Comparison of ENCODE assay signal across 8 cellular contexts in genomic region chr5:129460951-129461815, GRCh38. TPM values are rescaled to one million over a fixed set of nuclear protein-coding genes. Genes with fewer than 3 reads are reported as not detected.
DNase-seq lines count a peak whose midpoint lies in the region; ATAC-seq and TF ChIP-seq lines count a peak whose summit lies in the region.

No MANE protein-coding gene starts in this region.

- H3K9me3 ChIP-seq in ascending aorta (no peaks in the 10 kb centered on the region), iPS-18a (ENCODE audit: control insufficient read depth, low read depth, low read length) (no peaks in the 10 kb centered on the region), smooth muscle cell (replicated peaks; ENCODE audit: low read depth) (no peaks in the 10 kb centered on the region), OCI-LY7 (ENCODE audit: low read length) (no peaks in the 10 kb centered on the region)

- peak; percentile 57 for ATAC-seq in Right ventricle myocardium inferior

- H3K79me2 ChIP-seq in smooth muscle cell (ENCODE audit: low read depth): peaks cover 30% of the 10 kb centered on the region
- no peaks in the 10 kb centered on the region for H3K79me2 ChIP-seq in OCI-LY7 (ENCODE audit: insufficient read depth, low read depth, low read length)

- TF ChIP-seq CTCF in ascending aorta (IDR thresholded peaks at IDR 0.05) (peak in 1 of 3 experiments; percentile 18), smooth muscle cell (IDR thresholded peaks at IDR 0.05; ENCODE audit: borderline replicate concordance, insufficient read depth, poor library complexity, severe bottlenecking) (peak; percentile 37), OCI-LY7 (conservative IDR thresholded peaks at IDR 0.05; ENCODE audit: low read length) (no peak)

- no peak overlapping the region for H3K27ac ChIP-seq in ascending aorta
- peak overlapping the region; percentile 80 for H3K27ac ChIP-seq in iPS-18a (ENCODE audit: low read length)
- H3K27ac ChIP-seq in smooth muscle cell (ENCODE audit: low read depth): no peak overlapping the region
- H3K27ac ChIP-seq in OCI-LY7 (ENCODE audit: low read depth, low read length, poor library complexity, severe bottlenecking): no peak overlapping the region

- H4K20me1 ChIP-seq in smooth muscle cell (ENCODE audit: low read depth) (no peaks in the 10 kb centered on the region), OCI-LY7 (ENCODE audit: insufficient read depth, low read length) (no peaks in the 10 kb centered on the region)

- CTCF ChIA-PET in OCI-LY7 (lab: Charles Lee; ENCODE audit: unreplicated experiment): no interaction called here

- H3K36me3 ChIP-seq in ascending aorta (no peaks in the 10 kb centered on the region), iPS-18a (ENCODE audit: control insufficient read depth, low read depth, low read length) (peaks cover 3% of the 10 kb centered on the region), smooth muscle cell (ENCODE audit: low read depth) (no peaks in the 10 kb centered on the region), OCI-LY7 (ENCODE audit: insufficient read depth, low read length) (no peaks in the 10 kb centered on the region)

- POLR2A ChIA-PET in OCI-LY7 (lab: Charles Lee): interaction anchor here (0.7 kb wide), 1 partner anchor 8 kb away, joined by 4 read pairs; no protein-coding TSS in a partner anchor

- 1% methylated on average over 62 of the region's 90 CpGs for WGBS in smooth muscle cell (ENCODE audit: low lambda C conversion rate)

- in situ Hi-C loops in KBM-7 (cut with MboI; ENCODE audit: low pct_unique_long_range_greater_than_20kb, low sequenced_read_pairs): no loop called here

- H3F3A ChIP-seq in smooth muscle cell (ENCODE audit: low read depth): no peaks in the 10 kb centered on the region

- intact Hi-C loops in Right ventricle myocardium inferior (cut with DNase I): no loop called here
- intact Hi-C loops in cardiac septum (cut with DNase I): no loop called here
- intact Hi-C loops in ascending aorta (cut with DNase I): no loop called here
- intact Hi-C loops in OCI-LY7 (cut with micrococcal nuclease; ENCODE audit: unreplicated experiment): no loop called here

- no peaks in the 10 kb centered on the region for H3K4me1 ChIP-seq in ascending aorta
- peaks cover 42% of the 10 kb centered on the region for H3K4me1 ChIP-seq in iPS-18a (ENCODE audit: control insufficient read depth, low read depth, low read length)
- H3K4me1 ChIP-seq in smooth muscle cell (ENCODE audit: low read depth): peaks cover 5% of the 10 kb centered on the region
- no peaks in the 10 kb centered on the region for H3K4me1 ChIP-seq in OCI-LY7 (ENCODE audit: insufficient read depth, low read length, poor library complexity, severe bottlenecking)

- H2AFZ ChIP-seq in smooth muscle cell (ENCODE audit: low read depth) (peak overlapping the region; percentile 97), OCI-LY7 (ENCODE audit: low read length) (no peak overlapping the region)

- peak overlapping the region; percentile 51 to 64 for H3K4me3 ChIP-seq in ascending aorta
- peak overlapping the region; percentile 99 for H3K4me3 ChIP-seq in iPS-18a (ENCODE audit: low read length)
- peak overlapping the region; percentile 78 for H3K4me3 ChIP-seq in smooth muscle cell
- no peak overlapping the region for H3K4me3 ChIP-seq in OCI-LY7 (ENCODE audit: low read depth, low read length, poor library complexity, severe bottlenecking)

- H3K9me2 ChIP-seq in OCI-LY7 (ENCODE audit: insufficient read depth, low read length): no peaks in the 10 kb centered on the region

- DNase-seq in Right ventricle myocardium inferior (ENCODE audit: missing footprints) (no peak), cardiac septum (ENCODE audit: low spot score) (no peak), KBM-7 (peak; percentile 52), ascending aorta (ENCODE audit: low spot score in 2 of 2) (no peak), smooth muscle cell (lab: John Stamatoyannopoulos, UW; ENCODE audit: unreplicated experiment) (peak; percentile 54), MV-4-11 (lab: John Stamatoyannopoulos, UW) (no peak), OCI-LY7 (ENCODE audit: low spot score) (no peak)

- H3K4me2 ChIP-seq in smooth muscle cell (peak overlapping the region; percentile 91), OCI-LY7 (ENCODE audit: low read length) (no peak overlapping the region)

- no TSS peak for BruUV-seq in OCI-LY7 (replicated peaks; lab: Mats Ljungman, UMichigan)

- H3K9ac ChIP-seq in iPS-18a (ENCODE audit: low read length) (peak overlapping the region; percentile 98), smooth muscle cell (ENCODE audit: low read depth) (peak overlapping the region; percentile 23)

- H3K27me3 ChIP-seq in ascending aorta (no peaks in the 10 kb centered on the region), iPS-18a (ENCODE audit: control insufficient read depth, insufficient read depth, low read length) (no peaks in the 10 kb centered on the region), smooth muscle cell (ENCODE audit: low read depth) (peaks cover 6% of the 10 kb centered on the region)

RNA-seq across cellular contexts. Expression of gene ADAMTS19, which starts 1.1 kb away (rescaled TPM):
- 0.95 TPM for total RNA-seq in Right ventricle myocardium inferior
- total RNA-seq in cardiac septum: 0.40 TPM
- 0.32 TPM for total RNA-seq in ascending aorta
- total RNA-seq in smooth muscle cell: 4.9 and 10.4 TPM in 2 replicates
- 4.5 and 6.3 TPM in 2 replicates for polyA plus RNA-seq in smooth muscle cell
- not detected in 2 replicates for total RNA-seq in OCI-LY7 (2014; rRNA removed; shearing (Covaris generic))
- total RNA-seq in OCI-LY7 (2022): not detected in 2 replicates

Comparison
In these comparisons a context has a peak if more than half of its experiments do, and no peak if none do; other contexts are left out.
1. DNase-seq: peak in KBM-7 (single experiment) and smooth muscle cell (single experiment); none in Right ventricle myocardium inferior (single experiment), cardiac septum (single experiment), ascending aorta (0 of 2), MV-4-11 (single experiment) and OCI-LY7 (single experiment).